In the genomic region with DNA sequence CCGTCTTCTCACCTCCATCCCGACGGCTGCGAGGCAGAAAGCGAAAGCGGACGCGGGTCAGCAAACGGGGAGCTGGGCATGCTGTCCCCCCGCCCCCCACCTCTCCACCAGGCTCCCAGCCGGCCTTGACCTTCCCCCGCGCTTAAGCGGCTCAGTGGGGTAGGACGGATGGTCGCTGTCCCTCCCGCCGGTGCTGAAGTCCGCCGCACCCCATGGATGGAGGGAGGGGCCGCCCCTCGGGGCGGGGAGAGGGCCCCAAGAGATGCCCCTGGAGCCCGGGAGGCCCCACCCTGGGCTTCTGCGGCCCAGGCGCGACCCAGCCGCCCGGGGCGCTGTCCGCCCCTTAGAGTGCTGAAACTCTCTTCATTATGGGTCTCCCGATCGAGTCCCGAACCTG, we compare ENCODE assay signal across 8 cellular contexts. TPM values are rescaled to one million over a fixed set of nuclear protein-coding genes. Genes with fewer than 3 reads are reported as not detected.
DNase-seq lines count a peak whose midpoint lies in the region; ATAC-seq, FAIRE-seq and TF ChIP-seq lines count a peak whose summit lies in the region.

A gene (minus strand): TSS at position 48 of the 397 bp plus-strand sequence. CDS start 188 bp downstream, outside the sequence.

- CTCF ChIA-PET in A549 (lab: Yijun Ruan, JAX): interaction anchor here (0.6 to 13.2 kb wide), 11 partner anchors 17 to 193 kb away, joined by 3 to 291 read pairs (median 21); no protein-coding TSS in a partner anchor

- H3K27me3 ChIP-seq in esophagus muscularis mucosa (peaks cover 0 to 18% (median 0%) of the 10 kb centered on the region in 4 donors), muscle layer of duodenum (ENCODE audit: low read depth, low read length) (peaks cover 13% of the 10 kb centered on the region), suprapubic skin (peaks cover 52% of the 10 kb centered on the region)

- no peak for FAIRE-seq in A549 (lab: Jason Lieb, UNC)

- in situ Hi-C loops in KBM-7 (cut with MboI; ENCODE audit: low pct_unique_long_range_greater_than_20kb, low sequenced_read_pairs): no loop called here

- WGBS in A549 (ENCODE audit: missing lambda C conversion rate): 50% methylated on average over 16 of the region's 34 CpGs
- 10% methylated on average over 29 of the region's 34 CpGs for WGBS in esophagus muscularis mucosa
- WGBS in suprapubic skin: 5% methylated on average over 20 of the region's 34 CpGs

- H3K36me3 ChIP-seq in esophagus muscularis mucosa (peaks cover 0 to 9% (median 0%) of the 10 kb centered on the region in 4 donors), muscle layer of duodenum (ENCODE audit: control insufficient read depth in 1 of 2, insufficient read depth in 2 of 2, low read length in 2 of 2) (no peaks in the 10 kb centered on the region), suprapubic skin (no peaks in the 10 kb centered on the region)

- ATAC-seq in A549: peak; percentile 17 to 41; a peak in 3 of 6 replicates
- ATAC-seq in HG02938 (IDR thresholded peaks at IDR 0.05; ENCODE audit: unreplicated experiment): no peak
- no peak for ATAC-seq in HG02642 (IDR thresholded peaks at IDR 0.05; ENCODE audit: poor library complexity, unreplicated experiment)

- TF ChIP-seq EP300 in A549 (IDR thresholded peaks at IDR 0.05) (no peak), esophagus muscularis mucosa (IDR thresholded peaks at IDR 0.05) (no peak), suprapubic skin (IDR thresholded peaks at IDR 0.05) (no peak)

- H3K9me3 ChIP-seq in A549 (no peaks in the 10 kb centered on the region), esophagus muscularis mucosa (no peaks in the 10 kb centered on the region), muscle layer of duodenum (ENCODE audit: control insufficient read depth in 1 of 2, low read length in 2 of 2) (no peaks in the 10 kb centered on the region), suprapubic skin (no peaks in the 10 kb centered on the region)

- TF ChIP-seq POLR2A in A549 (IDR thresholded peaks at IDR 0.05; ENCODE audit: low read length) (no peak), esophagus muscularis mucosa (IDR thresholded peaks at IDR 0.05; ENCODE audit: low read depth) (no peak), suprapubic skin (IDR thresholded peaks at IDR 0.05) (no peak)

- TF ChIP-seq CTCF in A549 (IDR thresholded peaks at IDR 0.05): no peak
- TF ChIP-seq CTCF in esophagus muscularis mucosa (IDR thresholded peaks at IDR 0.05): peak in 2 of 3 experiments; percentile 11 to 39
- TF ChIP-seq CTCF in suprapubic skin (IDR thresholded peaks at IDR 0.05): peak in 1 of 2 donors; percentile 14

- DNase-seq in A549 (ENCODE audit: low read depth in 1 of 2, low spot score in 1 of 2) (peak; percentile 31 to 36), KBM-7 (peak; percentile 69), activated T-cell treated with anti-CD3 and anti-CD28 coated beads for 4 hours (peak; percentile 4), esophagus muscularis mucosa (ENCODE audit: extremely low spot score) (no peak), suprapubic skin (ENCODE audit: low spot score in 2 of 2) (peak in 1 of 2 donors; percentile 69)

- intact Hi-C loops in esophagus muscularis mucosa (cut with DNase I): loop anchor here (5.0 kb wide), 1 partner anchor 35 kb away; no protein-coding TSS in a partner anchor

- TF ChIP-seq RAD21 in A549 (conservative IDR thresholded peaks at IDR 0.05 in 1 of 2, IDR thresholded peaks at IDR 0.05 in 1 of 2): no peak

- H3K4me2 ChIP-seq in A549: peak within 1 kb of the TSS; percentile 99

- H3K4me3 ChIP-seq in A549 (peak within 1 kb of the TSS; percentile 51), esophagus muscularis mucosa (peak within 1 kb of the TSS; percentile 71 to 77 (median 73)), muscle layer of duodenum (ENCODE audit: low read depth in 1 of 2, low read length in 2 of 2) (peak within 1 kb of the TSS; percentile 52 to 73), suprapubic skin (peak within 1 kb of the TSS; percentile 49)

- POLR2A ChIA-PET in A549 (lab: Yijun Ruan, JAX): no interaction called here

- H3K27ac ChIP-seq in A549 (peak within 1 kb of the TSS; percentile 39 to 67; a peak in 3 of 6 replicates), esophagus muscularis mucosa (replicated peaks in 1 of 4) (peak within 1 kb of the TSS; percentile 85 to 92 (median 88)), muscle layer of duodenum (ENCODE audit: low read length) (no peak within 1 kb of the TSS), suprapubic skin (no peak within 1 kb of the TSS)

- H3K4me1 ChIP-seq in A549 (peaks cover 18% of the 10 kb centered on the region; the same call in 2 of the 3 replicates), esophagus muscularis mucosa (peaks cover 12 to 72% (median 69%) of the 10 kb centered on the region in 4 donors), muscle layer of duodenum (ENCODE audit: control insufficient read depth in 1 of 2, insufficient read depth in 2 of 2, low read length in 2 of 2) (peaks cover 0 to 47% of the 10 kb centered on the region in 2 donors), suprapubic skin (peaks cover 25% of the 10 kb centered on the region)

TF ChIP-seq in A549, 52 proteins besides CTCF, POLR2A, EP300 and RAD21:
- TF ChIP-seq, protein P1, sequence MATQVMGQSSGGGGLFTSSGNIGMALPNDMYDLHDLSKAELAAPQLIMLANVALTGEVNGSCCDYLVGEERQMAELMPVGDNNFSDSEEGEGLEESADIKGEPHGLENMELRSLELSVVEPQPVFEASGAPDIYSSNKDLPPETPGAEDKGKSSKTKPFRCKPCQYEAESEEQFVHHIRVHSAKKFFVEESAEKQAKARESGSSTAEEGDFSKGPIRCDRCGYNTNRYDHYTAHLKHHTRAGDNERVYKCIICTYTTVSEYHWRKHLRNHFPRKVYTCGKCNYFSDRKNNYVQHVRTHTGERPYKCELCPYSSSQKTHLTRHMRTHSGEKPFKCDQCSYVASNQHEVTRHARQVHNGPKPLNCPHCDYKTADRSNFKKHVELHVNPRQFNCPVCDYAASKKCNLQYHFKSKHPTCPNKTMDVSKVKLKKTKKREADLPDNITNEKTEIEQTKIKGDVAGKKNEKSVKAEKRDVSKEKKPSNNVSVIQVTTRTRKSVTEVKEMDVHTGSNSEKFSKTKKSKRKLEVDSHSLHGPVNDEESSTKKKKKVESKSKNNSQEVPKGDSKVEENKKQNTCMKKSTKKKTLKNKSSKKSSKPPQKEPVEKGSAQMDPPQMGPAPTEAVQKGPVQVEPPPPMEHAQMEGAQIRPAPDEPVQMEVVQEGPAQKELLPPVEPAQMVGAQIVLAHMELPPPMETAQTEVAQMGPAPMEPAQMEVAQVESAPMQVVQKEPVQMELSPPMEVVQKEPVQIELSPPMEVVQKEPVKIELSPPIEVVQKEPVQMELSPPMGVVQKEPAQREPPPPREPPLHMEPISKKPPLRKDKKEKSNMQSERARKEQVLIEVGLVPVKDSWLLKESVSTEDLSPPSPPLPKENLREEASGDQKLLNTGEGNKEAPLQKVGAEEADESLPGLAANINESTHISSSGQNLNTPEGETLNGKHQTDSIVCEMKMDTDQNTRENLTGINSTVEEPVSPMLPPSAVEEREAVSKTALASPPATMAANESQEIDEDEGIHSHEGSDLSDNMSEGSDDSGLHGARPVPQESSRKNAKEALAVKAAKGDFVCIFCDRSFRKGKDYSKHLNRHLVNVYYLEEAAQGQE (IDR thresholded peaks at IDR 0.05): peak; percentile 99
- TF ChIP-seq MAFK (IDR thresholded peaks at IDR 0.05; ENCODE audit: partially characterized antibody) (no peak), EHMT2 (IDR thresholded peaks at IDR 0.05; ENCODE audit: low read depth) (peak; percentile 97), ZFP36 (IDR thresholded peaks at IDR 0.05; ENCODE audit: borderline replicate concordance, partially characterized antibody) (no peak), ZNF302 (CRISPR knock-in tag; IDR thresholded peaks at IDR 0.05) (no peak), ZSCAN20 (CRISPR knock-in tag; IDR thresholded peaks at IDR 0.05) (no peak), KDM1A (IDR thresholded peaks at IDR 0.05; ENCODE audit: low read depth) (no peak), RFX5 (IDR thresholded peaks at IDR 0.05) (no peak), TP53 (CRISPR knock-in tag; IDR thresholded peaks at IDR 0.05) (no peak), HOXB5 (CRISPR knock-in tag; IDR thresholded peaks at IDR 0.05) (no peak), JUN (IDR thresholded peaks at IDR 0.05) (no peak), FOXS1 (CRISPR knock-in tag; IDR thresholded peaks at IDR 0.05) (peak; percentile 51; the same call in 1 of the 2 replicates), RCOR1 (IDR thresholded peaks at IDR 0.05; ENCODE audit: low read depth, low read length) (no peak), CEBPB (IDR thresholded peaks at IDR 0.05) (no peak), NPAS2 (CRISPR knock-in tag; IDR thresholded peaks at IDR 0.05; ENCODE audit: borderline replicate concordance) (no peak), CHD2 (IDR thresholded peaks at IDR 0.05; ENCODE audit: low read length, partially characterized antibody) (no peak)
- TF ChIP-seq, protein P2, sequence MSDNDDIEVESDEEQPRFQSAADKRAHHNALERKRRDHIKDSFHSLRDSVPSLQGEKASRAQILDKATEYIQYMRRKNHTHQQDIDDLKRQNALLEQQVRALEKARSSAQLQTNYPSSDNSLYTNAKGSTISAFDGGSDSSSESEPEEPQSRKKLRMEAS (IDR thresholded peaks at IDR 0.05): no peak
- TF ChIP-seq, protein P3, sequence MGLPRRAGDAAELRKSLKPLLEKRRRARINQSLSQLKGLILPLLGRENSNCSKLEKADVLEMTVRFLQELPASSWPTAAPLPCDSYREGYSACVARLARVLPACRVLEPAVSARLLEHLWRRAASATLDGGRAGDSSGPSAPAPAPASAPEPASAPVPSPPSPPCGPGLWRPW (IDR thresholded peaks at IDR 0.05): no peak
TF ChIP-seq in A549: peak in this region for 3.

RNA-seq across cellular contexts. Expression of the gene that starts here (rescaled TPM):
- 0.28 TPM in 2 replicates for polyA plus RNA-seq in A549 (2011; rRNA removed)
- polyA plus RNA-seq in A549 (2012; cell fraction: cytosol; rRNA removed): 0.07 and 0.09 TPM in 2 replicates
- 0.05 and 0.08 TPM in 2 replicates for polyA plus RNA-seq in A549 (2012; cell fraction: nucleus; rRNA removed)
- polyA plus RNA-seq in A549 (2017; fragmentation: RNase III; extraction: RNeasy Plus Mini Kit Qiagen cat#74134 plus additional on column Dnase treatment): 0.11 to 0.24 TPM (median 0.12 TPM) in 3 replicates
- polyA minus RNA-seq in A549 (2011; rRNA and poly(A)+ RNA removed): 0.44 and 0.54 TPM in 2 replicates
- 10 to 100 TPM; 32.3 to 55.5 (median 51.9) TPM for total RNA-seq in esophagus muscularis mucosa
- 1 to 10 TPM in 3 of 4 donors, under 1 TPM in 1; 0.91 to 4.0 (median 2.3) TPM for total RNA-seq in suprapubic skin

Comparison
In these comparisons a context has a peak if more than half of its experiments do, and no peak if none do; other contexts are left out.
1. RNA of the gene that starts here (total RNA-seq): 32.3 to 55.5 TPM in esophagus muscularis mucosa; 0.91 to 4.0 TPM in suprapubic skin; every median in the first group is over 4 times any median in the second.
2. Peak in DNase-seq, ATAC-seq, H3K4me3 ChIP-seq, H3K27ac ChIP-seq and H3K4me2 ChIP-seq in A549; RNA of the gene not detected or under 1 TPM.
3. H3K27ac ChIP-seq: peak in esophagus muscularis mucosa (4 of 4); none in muscle layer of duodenum (single experiment) and suprapubic skin (single experiment).
4. Peak in every context shown above with its lines, with median percentiles within 50 percentile points of each other: H3K4me3 ChIP-seq.